18 cellular contexts compared by ENCODE assay signal in genomic region chrX:50881028-50881427, GRCh38. TPM values are rescaled to one million over a fixed set of nuclear protein-coding genes. Genes with fewer than 3 reads are reported as not detected.
A peak's percentile ranks its signal among the peaks of the same experiment; 100 is the strongest.
DNase-seq lines count a peak whose midpoint lies in the region; ATAC-seq, FAIRE-seq and TF ChIP-seq lines count a peak whose summit lies in the region.
"Had no signal": no experiment of that assay in that cellular context is flagged by ENCODE, and none has a peak within 500 bp of the region (broad histone marks: within the 10 kb centered on the region; RNA-seq: fewer than 3 reads in every experiment).

No MANE protein-coding gene starts in this region.

- BruUV-seq in HCT116 (replicated peaks; lab: Mats Ljungman, UMichigan), result no TSS peak

- no peaks in the 10 kb centered on the region for H3K79me2 ChIP-seq in HCT116 (ENCODE audit: insufficient read depth, low read length)

- H3K27me3 ChIP-seq in HCT116 (ENCODE audit: insufficient read depth, low read length) (no peaks in the 10 kb centered on the region), foreskin keratinocyte (no peaks in the 10 kb centered on the region), small intestine (ENCODE audit: control insufficient read depth in 2 of 2, insufficient read depth in 2 of 2, low read length in 2 of 2) (no peaks in the 10 kb centered on the region)

- H3K4me3 ChIP-seq in HCT116 (replicated peaks in 1 of 2; ENCODE audit: low read depth in 1 of 2, low read length in 2 of 2), result no peak overlapping the region
- H3K4me3 ChIP-seq in small intestine (ENCODE audit: low read depth in 1 of 2, low read length in 2 of 2), result no peak overlapping the region
- H3K4me3 ChIP-seq: HAP-1 had no signal

- H3K9ac ChIP-seq in HCT116 (ENCODE audit: low read length), result no peak overlapping the region

- H3K4me1 Mint-ChIP-seq in activated T-helper 17 cell treated with anti-CD3 and anti-CD28 coated beads, Interleukin-2, amount 50 U/mL, for 72 hours, result no peaks in the 10 kb centered on the region
- H3K4me1 Mint-ChIP-seq: CD4-positive, alpha-beta memory T cell had no signal

- no peak for FAIRE-seq in small intestine (lab: Jason Lieb, UNC)

- CTCF ChIA-PET in HCT116 (lab: Charles Lee), result no interaction called here

- H3K27me3 Mint-ChIP-seq in activated T-helper 17 cell treated with anti-CD3 and anti-CD28 coated beads, Interleukin-2, amount 50 U/mL, for 72 hours, result peaks cover 3% of the 10 kb centered on the region

- RAD21 ChIA-PET in HCT116 (lab: Charles Lee; ENCODE audit: low non-redundant PET in 1 of 2, low total read pairs in 2 of 2, uncharacterized antibody in 2 of 2, unreplicated experiment in 2 of 2), result no interaction called here

- no peak for TF ChIP-seq CTCF in HCT116 (IDR thresholded peaks at IDR 0.05 in 2 of 3, conservative IDR thresholded peaks at IDR 0.05 in 1 of 3; ENCODE audit: borderline replicate concordance in 1 of 3, insufficient read depth in 1 of 3, low read depth in 2 of 3, low read length in 2 of 3)
- TF ChIP-seq CTCF in foreskin keratinocyte (conservative IDR thresholded peaks at IDR 0.05), result peak; percentile 32

- intact Hi-C loops in HCT116 (cut with micrococcal nuclease), result no loop called here

- H3K4me1 ChIP-seq in HCT116 (ENCODE audit: control insufficient read depth in 1 of 2, insufficient read depth in 2 of 2, low read length in 2 of 2) (peaks cover 0 to 6% of the 10 kb centered on the region in 2 experiments; a peak in 2 of 4 replicates), foreskin keratinocyte (peaks cover 6% of the 10 kb centered on the region), small intestine (ENCODE audit: control insufficient read depth in 2 of 2, insufficient read depth in 1 of 2, low read depth in 1 of 2, low read length in 1 of 2) (no peaks in the 10 kb centered on the region)
- H3K4me1 ChIP-seq: HAP-1 had no signal

- H3K9me3 ChIP-seq in HCT116 (ENCODE audit: control insufficient read depth in 1 of 2, insufficient read depth in 1 of 2, low read depth in 1 of 2, low read length in 2 of 2), result no peaks in the 10 kb centered on the region
- H3K9me3 ChIP-seq in small intestine (ENCODE audit: control insufficient read depth, low read depth), result no peaks in the 10 kb centered on the region
- H3K9me3 ChIP-seq: HAP-1 had no signal

- H3K27ac ChIP-seq in HCT116 (ENCODE audit: low read depth, low read length), result no peak overlapping the region
- H3K27ac ChIP-seq in foreskin keratinocyte, result peak overlapping the region; percentile 91
- H3K27ac ChIP-seq in small intestine (ENCODE audit: low read depth in 1 of 2, low read length in 1 of 2), result no peak overlapping the region

- peak; percentile 2 for DNase-seq in activated CD4-positive, alpha-beta T cell treated with anti-CD3 and anti-CD28 coated beads for 48 hours
- DNase-seq in activated CD4-positive, alpha-beta T cell treated with anti-CD3 and anti-CD28 coated beads for 4 hours, result no peak
- DNase-seq in HCT116 (ENCODE audit: low read depth, low spot score), result no peak
- DNase-seq in foreskin keratinocyte, result peak; percentile 58 to 81
- no peak for DNase-seq in NCI-H2107 (lab: John Stamatoyannopoulos, UW)
- DNase-seq in COLO668 (lab: John Stamatoyannopoulos, UW; ENCODE audit: unreplicated experiment), result no peak
- DNase-seq in small intestine, result no peak
- DNase-seq: 8988T; CD4-positive, alpha-beta memory T cell; IMR-90; Kasumi-1; NCI-H187 treated with DMSO at 0.1 percent for 48 hours; NCI-H526 treated with DMSO at 0.1 percent for 48 hours had no signal

- H3K36me3 ChIP-seq in HCT116 (ENCODE audit: control insufficient read depth in 1 of 2, insufficient read depth in 2 of 2, low read length in 2 of 2) (no peaks in the 10 kb centered on the region), small intestine (ENCODE audit: control insufficient read depth in 2 of 2, insufficient read depth in 2 of 2, low read length in 2 of 2) (no peaks in the 10 kb centered on the region)
- H3K36me3 ChIP-seq: HAP-1 had no signal

- 0 out of 2 replicates have a peak overlapping the region, but pooled peaks have one; percentile 7 for H3K4me2 ChIP-seq in HCT116 (ENCODE audit: low read length)

- H3K9me3 Mint-ChIP-seq in activated T-helper 17 cell treated with anti-CD3 and anti-CD28 coated beads, Interleukin-2, amount 50 U/mL, for 72 hours, result peaks cover 3% of the 10 kb centered on the region

- no peak overlapping the region for H3K4me3 Mint-ChIP-seq in activated T-helper 17 cell treated with anti-CD3 and anti-CD28 coated beads, Interleukin-2, amount 50 U/mL, for 72 hours
- H3K4me3 Mint-ChIP-seq: CD4-positive, alpha-beta memory T cell had no signal

- H3K36me3 Mint-ChIP-seq in activated T-helper 17 cell treated with anti-CD3 and anti-CD28 coated beads, Interleukin-2, amount 50 U/mL, for 72 hours (ENCODE audit: low read depth), result no peaks in the 10 kb centered on the region
- H3K36me3 Mint-ChIP-seq: CD4-positive, alpha-beta memory T cell had no signal

- POLR2A ChIA-PET in HCT116 (lab: Charles Lee), result no interaction called here

- no peak overlapping the region for H3K27ac Mint-ChIP-seq in activated T-helper 17 cell treated with anti-CD3 and anti-CD28 coated beads, Interleukin-2, amount 50 U/mL, for 72 hours
- H3K27ac Mint-ChIP-seq: CD4-positive, alpha-beta memory T cell had no signal

- H3K9me2 ChIP-seq in HCT116 (ENCODE audit: insufficient read depth), result no peaks in the 10 kb centered on the region

- 0 out of 2 replicates have a peak, but pooled peaks have one; percentile 4 for TF ChIP-seq RAD21 in HCT116 (IDR thresholded peaks at IDR 0.05; ENCODE audit: low read depth)

- TF ChIP-seq POLR2A in HCT116 (IDR thresholded peaks at IDR 0.05; ENCODE audit: borderline replicate concordance, extremely low read depth, insufficient read depth, insufficient read length), result no peak

- no peaks in the 10 kb centered on the region for H4K20me1 ChIP-seq in HCT116 (ENCODE audit: insufficient read depth)

- ATAC-seq in HCT116 (no peak), foreskin keratinocyte (peak; percentile 97)
- ATAC-seq in activated T-helper 17 cell treated with anti-CD3 and anti-CD28 coated beads, Interleukin-2, amount 50 U/mL, for 72 hours (replicated peaks), result peak; percentile 64

- no peak overlapping the region for H2AFZ ChIP-seq in HCT116 (ENCODE audit: low read depth, low read length, poor library complexity, severe bottlenecking)

TF ChIP-seq in HCT116, 20 proteins besides CTCF, POLR2A, EP300 and RAD21:
- TF ChIP-seq POLR2AphosphoS5 (IDR thresholded peaks at IDR 0.05; ENCODE audit: low read depth, low read length), result no peak
- TF ChIP-seq JUND (IDR thresholded peaks at IDR 0.05), result peak; percentile 45
- TF ChIP-seq FOSL1 (IDR thresholded peaks at IDR 0.05; ENCODE audit: low read depth), result peak; percentile 53; the same call in 1 of the 2 replicates
TF ChIP-seq in HCT116: peak in this region for 2.

RNA-seq across cellular contexts. Expression of gene BMP15, which starts 29.5 kb away (rescaled TPM):
- total RNA-seq in HCT116 (2021; ENCODE audit: unreplicated experiment), result not detected
- polyA plus RNA-seq in HCT116 (2012), result not detected in 2 replicates
- total RNA-seq in activated T-helper 17 cell treated with anti-CD3 and anti-CD28 coated beads, Interleukin-2, amount 50 U/mL, for 72 hours, result not detected
- not detected in 2 replicates for total RNA-seq in foreskin keratinocyte
- polyA plus RNA-seq in foreskin keratinocyte, result not detected in 2 replicates
- not detected for polyA plus RNA-seq in small intestine
- total RNA-seq: CD4-positive, alpha-beta memory T cell; HT-29; IMR-90; SK-MEL-5 had no signal
- polyA plus RNA-seq: BJ; CD4-positive, alpha-beta memory T cell; IMR-90 had no signal

Comparison
In these comparisons a context has a peak if more than half of its experiments do, and no peak if none do; other contexts are left out.
1. DNase-seq: peak in activated CD4-positive, alpha-beta T cell treated with anti-CD3 and anti-CD28 coated beads for 48 hours (single experiment) and foreskin keratinocyte (2 of 2); none in activated CD4-positive, alpha-beta T cell treated with anti-CD3 and anti-CD28 coated beads for 4 hours (0 of 2), HCT116 (single experiment), NCI-H2107 (single experiment), COLO668 (single experiment) and small intestine (single experiment).